24 cellular contexts compared by ENCODE assay signal in genomic region chr20:4913147-4913546, GRCh38.
"Had no signal": no experiment of that assay in that cellular context is flagged by ENCODE, and none has a peak within 500 bp of the region (broad histone marks: within the 10 kb centered on the region; RNA-seq: fewer than 3 reads in every experiment).

No MANE protein-coding gene starts in this region.

- H3K27ac ChIP-seq: SJCRH30, WERI-Rb-1 had no signal

- DNase-seq: activated CD4-positive, alpha-beta T cell treated with anti-CD3 and anti-CD28 coated beads for 4 hours; activated CD8-positive, alpha-beta memory T cell treated with anti-CD3 and anti-CD28 coated beads, Interleukin-2, amount 10 ng/mL, durations not matched to agents 7 days and 5 days; activated effector memory CD4-positive, alpha-beta T cell treated with Interleukin-2 at 50 U/mL for 16 hours; activated naive CD4-positive, alpha-beta T cell; activated T-cell treated with anti-CD3 and anti-CD28 coated beads, Interleukin-2, amount 50 U/mL, for 24 hours; amygdala; NCI-H1092 treated with DMSO at 0.1 percent for 48 hours; NCI-H1417 treated with DMSO at 0.1 percent for 48 hours; NCI-H1694; NCI-H2029; NCI-H2107; NCI-H345; NCI-H510A; NCI-H526 treated with DMSO at 0.1 percent for 48 hours; NCI-H82; SJCRH30; SK-N-SH; WERI-Rb-1 had no signal

- H3K9me3 Mint-ChIP-seq: activated naive CD4-positive, alpha-beta T cell treated with anti-CD3 and anti-CD28 coated beads, Interleukin-2, amount 50 U/mL, for 24 hours; activated T-cell treated with anti-CD3 and anti-CD28 coated beads, Interleukin-2, amount 50 U/mL, for 24 hours; activated T-helper 1 cell treated with anti-CD3 and anti-CD28 coated beads, Interleukin-12 subunit alpha, Interleukin-12 subunit beta, Interleukin-2, Interleukin-4 antibody, amounts not matched to agents 30 ng/mL and 10 ng/mL and 1 ng/mL, durations not matched to agents 14 hours and 24 hours and 36 hours; central memory CD8-positive, alpha-beta T cell had no signal

- ATAC-seq: activated CD4-positive, CD25-positive, alpha-beta regulatory T cell treated with anti-CD3 and anti-CD28 coated beads, Interleukin-2, amount 50 U/mL, for 24 hours; Right ventricle myocardium inferior had no signal

- H3K27ac Mint-ChIP-seq: activated CD8-positive, alpha-beta memory T cell treated with anti-CD3 and anti-CD28 coated beads, Interleukin-2, amount 10 ng/mL, durations not matched to agents 7 days and 5 days; activated naive CD4-positive, alpha-beta T cell treated with anti-CD3 and anti-CD28 coated beads, Interleukin-2, amount 50 U/mL, for 24 hours; activated T-cell treated with anti-CD3 and anti-CD28 coated beads, Interleukin-2, amount 50 U/mL, for 24 hours; activated T-helper 1 cell treated with anti-CD3 and anti-CD28 coated beads, Interleukin-12 subunit alpha, Interleukin-12 subunit beta, Interleukin-2, Interleukin-4 antibody, amounts not matched to agents 30 ng/mL and 10 ng/mL and 1 ng/mL, durations not matched to agents 14 hours and 24 hours and 36 hours; brain had no signal

- H3K4me3 Mint-ChIP-seq: activated CD8-positive, alpha-beta memory T cell treated with anti-CD3 and anti-CD28 coated beads, Interleukin-2, amount 10 ng/mL, durations not matched to agents 7 days and 5 days; activated naive CD4-positive, alpha-beta T cell treated with anti-CD3 and anti-CD28 coated beads, Interleukin-2, amount 50 U/mL, for 24 hours; activated T-cell treated with anti-CD3 and anti-CD28 coated beads, Interleukin-2, amount 50 U/mL, for 24 hours; activated T-helper 1 cell treated with anti-CD3 and anti-CD28 coated beads, Interleukin-12 subunit alpha, Interleukin-12 subunit beta, Interleukin-2, Interleukin-4 antibody, amounts not matched to agents 30 ng/mL and 10 ng/mL and 1 ng/mL, durations not matched to agents 14 hours and 24 hours and 36 hours; brain; central memory CD8-positive, alpha-beta T cell had no signal

- H3K27me3 Mint-ChIP-seq: activated CD8-positive, alpha-beta memory T cell treated with anti-CD3 and anti-CD28 coated beads, Interleukin-2, amount 10 ng/mL, durations not matched to agents 7 days and 5 days; activated naive CD4-positive, alpha-beta T cell treated with anti-CD3 and anti-CD28 coated beads, Interleukin-2, amount 50 U/mL, for 24 hours; activated T-cell treated with anti-CD3 and anti-CD28 coated beads, Interleukin-2, amount 50 U/mL, for 24 hours; brain; central memory CD8-positive, alpha-beta T cell had no signal
